Comparison of ENCODE assay signal across 1 cellular context in the genomic region with DNA sequence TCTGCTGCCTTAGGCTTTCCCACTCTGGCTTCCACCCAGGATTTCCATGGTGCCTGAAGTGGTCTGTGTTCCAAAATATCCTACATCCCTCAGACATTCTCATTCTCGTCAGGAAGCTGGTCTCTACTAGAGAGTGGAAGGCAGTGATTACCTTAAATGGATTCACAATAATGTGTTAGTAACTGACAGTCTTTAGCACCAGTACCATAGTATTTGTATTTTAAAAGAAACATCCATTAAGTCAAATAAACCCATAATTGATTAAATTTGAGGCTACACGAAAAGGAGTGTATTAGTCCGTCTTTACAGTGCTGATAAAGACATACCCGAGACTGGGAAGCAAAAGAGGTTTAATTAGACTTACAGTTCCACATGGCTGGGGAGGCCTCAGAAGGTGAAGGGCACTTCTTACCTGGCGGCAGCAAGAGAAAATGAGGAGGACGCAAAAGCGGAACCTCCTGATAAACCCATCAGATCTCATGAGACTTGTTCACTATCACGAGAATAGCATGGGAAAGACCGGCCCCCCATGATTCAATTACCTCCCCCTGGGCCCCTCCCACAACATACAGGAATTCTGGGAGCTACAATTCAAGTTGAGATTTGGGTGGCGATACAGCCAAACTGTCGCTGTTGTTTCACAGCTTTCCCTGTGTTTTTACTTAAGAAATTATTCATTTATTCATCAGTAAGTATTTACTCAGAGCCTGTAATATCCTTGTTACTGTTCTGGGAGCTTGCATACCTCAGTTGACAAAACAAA.
A peak's percentile ranks its signal among the peaks of the same experiment; 100 is the strongest.
TF ChIP-seq lines count a peak whose summit lies in the region.

No MANE protein-coding gene starts in this region.

TF ChIP-seq in K562, 482 proteins besides CTCF, POLR2A, EP300 and RAD21 (continued from another document and continues in another):
- TF ChIP-seq AFF1 (IDR thresholded peaks at IDR 0.05; ENCODE audit: low read depth in 1 of 2, partially characterized antibody in 2 of 2) (peak; percentile 71 to 86), TOE1 (IDR thresholded peaks at IDR 0.05; ENCODE audit: borderline replicate concordance) (peak; percentile 69), TOE1 (CRISPR knock-in tag; IDR thresholded peaks at IDR 0.05; ENCODE audit: borderline replicate concordance, low read depth) (no peak), TEAD4 (IDR thresholded peaks at IDR 0.05; ENCODE audit: low read length) (peak; percentile 45), TEAD4 (CRISPR knock-in tag; IDR thresholded peaks at IDR 0.05; ENCODE audit: borderline replicate concordance) (no peak), KDM5B (IDR thresholded peaks at IDR 0.05; ENCODE audit: insufficient replicate concordance, low read depth, low read length) (peak; percentile 99), NFIX (CRISPR knock-in tag; IDR thresholded peaks at IDR 0.05; ENCODE audit: low read depth) (no peak), ZNF282 (CRISPR knock-in tag; IDR thresholded peaks at IDR 0.05) (no peak), ZBED1 (IDR thresholded peaks at IDR 0.05) (peak; percentile 88), ZNF507 (tag; conservative IDR thresholded peaks at IDR 0.05) (no peak), ZNF232 (CRISPR knock-in tag; IDR thresholded peaks at IDR 0.05) (no peak), HBP1 (CRISPR knock-in tag; IDR thresholded peaks at IDR 0.05) (no peak), YY1 (IDR thresholded peaks at IDR 0.05; ENCODE audit: borderline replicate concordance in 1 of 3, control insufficient read depth in 1 of 3, extremely low read depth in 1 of 3, insufficient read depth in 3 of 3, insufficient read length in 1 of 3, insufficient replicate concordance in 2 of 3, low read depth in 1 of 3, low read length in 2 of 3) (peak in 1 of 3 experiments; percentile 40), NCOA1 (IDR thresholded peaks at IDR 0.05; ENCODE audit: low read depth) (no peak), NFIC (IDR thresholded peaks at IDR 0.05) (peak; percentile 71), ZBTB34 (CRISPR knock-in tag; IDR thresholded peaks at IDR 0.05) (no peak), ZNF140 (CRISPR knock-in tag; IDR thresholded peaks at IDR 0.05) (no peak), HNRNPL (IDR thresholded peaks at IDR 0.05; ENCODE audit: low read depth, low read length) (peak; percentile 5; the same call in 1 of the 2 replicates), SMARCA4 (IDR thresholded peaks at IDR 0.05) (0 out of 2 replicates have a peak, but pooled peaks have one; percentile 12), ZZZ3 (IDR thresholded peaks at IDR 0.05) (peak; percentile 5; the same call in 1 of the 2 replicates), ESRRB (CRISPR knock-in tag; IDR thresholded peaks at IDR 0.05; ENCODE audit: borderline replicate concordance) (peak; percentile 33; the same call in 1 of the 2 replicates), HEY1 (CRISPR knock-in tag; IDR thresholded peaks at IDR 0.05; ENCODE audit: borderline replicate concordance) (peak; percentile 67; the same call in 1 of the 2 replicates), TAF7 (tag; IDR thresholded peaks at IDR 0.05) (peak; percentile 97), ZNF518B (CRISPR knock-in tag; IDR thresholded peaks at IDR 0.05) (no peak), EZH2 (IDR thresholded peaks at IDR 0.05; ENCODE audit: borderline replicate concordance, low read depth, low read length) (no peak), ZKSCAN8 (CRISPR knock-in tag; IDR thresholded peaks at IDR 0.05) (0 out of 2 replicates have a peak, but pooled peaks have one; percentile 62), FOSL1 (tag; conservative IDR thresholded peaks at IDR 0.05) (peak; percentile 71), ZNF143 (CRISPR knock-in tag; IDR thresholded peaks at IDR 0.05) (peak; percentile 66; the same call in 1 of the 2 replicates), TGIF2 (CRISPR knock-in tag; IDR thresholded peaks at IDR 0.05) (no peak), CXXC5 (CRISPR knock-in tag; IDR thresholded peaks at IDR 0.05) (peak; percentile 81), GABPA (tag; conservative IDR thresholded peaks at IDR 0.05; ENCODE audit: low read depth) (no peak; the same call in 1 of the 2 replicates), MTA2 (IDR thresholded peaks at IDR 0.05; ENCODE audit: low read depth) (no peak)
- TF ChIP-seq, protein P1, sequence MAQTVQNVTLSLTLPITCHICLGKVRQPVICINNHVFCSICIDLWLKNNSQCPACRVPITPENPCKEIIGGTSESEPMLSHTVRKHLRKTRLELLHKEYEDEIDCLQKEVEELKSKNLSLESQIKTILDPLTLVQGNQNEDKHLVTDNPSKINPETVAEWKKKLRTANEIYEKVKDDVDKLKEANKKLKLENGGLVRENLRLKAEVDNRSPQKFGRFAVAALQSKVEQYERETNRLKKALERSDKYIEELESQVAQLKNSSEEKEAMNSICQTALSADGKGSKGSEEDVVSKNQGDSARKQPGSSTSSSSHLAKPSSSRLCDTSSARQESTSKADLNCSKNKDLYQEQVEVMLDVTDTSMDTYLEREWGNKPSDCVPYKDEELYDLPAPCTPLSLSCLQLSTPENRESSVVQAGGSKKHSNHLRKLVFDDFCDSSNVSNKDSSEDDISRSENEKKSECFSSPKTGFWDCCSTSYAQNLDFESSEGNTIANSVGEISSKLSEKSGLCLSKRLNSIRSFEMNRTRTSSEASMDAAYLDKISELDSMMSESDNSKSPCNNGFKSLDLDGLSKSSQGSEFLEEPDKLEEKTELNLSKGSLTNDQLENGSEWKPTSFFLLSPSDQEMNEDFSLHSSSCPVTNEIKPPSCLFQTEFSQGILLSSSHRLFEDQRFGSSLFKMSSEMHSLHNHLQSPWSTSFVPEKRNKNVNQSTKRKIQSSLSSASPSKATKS (CRISPR knock-in tag; IDR thresholded peaks at IDR 0.05): peak; percentile 69; the same call in 1 of the 2 replicates
- TF ChIP-seq, protein P2, sequence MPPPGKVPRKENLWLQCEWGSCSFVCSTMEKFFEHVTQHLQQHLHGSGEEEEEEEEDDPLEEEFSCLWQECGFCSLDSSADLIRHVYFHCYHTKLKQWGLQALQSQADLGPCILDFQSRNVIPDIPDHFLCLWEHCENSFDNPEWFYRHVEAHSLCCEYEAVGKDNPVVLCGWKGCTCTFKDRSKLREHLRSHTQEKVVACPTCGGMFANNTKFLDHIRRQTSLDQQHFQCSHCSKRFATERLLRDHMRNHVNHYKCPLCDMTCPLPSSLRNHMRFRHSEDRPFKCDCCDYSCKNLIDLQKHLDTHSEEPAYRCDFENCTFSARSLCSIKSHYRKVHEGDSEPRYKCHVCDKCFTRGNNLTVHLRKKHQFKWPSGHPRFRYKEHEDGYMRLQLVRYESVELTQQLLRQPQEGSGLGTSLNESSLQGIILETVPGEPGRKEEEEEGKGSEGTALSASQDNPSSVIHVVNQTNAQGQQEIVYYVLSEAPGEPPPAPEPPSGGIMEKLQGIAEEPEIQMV (tag; conservative IDR thresholded peaks at IDR 0.05; ENCODE audit: low read depth): no peak
- TF ChIP-seq, protein P3, sequence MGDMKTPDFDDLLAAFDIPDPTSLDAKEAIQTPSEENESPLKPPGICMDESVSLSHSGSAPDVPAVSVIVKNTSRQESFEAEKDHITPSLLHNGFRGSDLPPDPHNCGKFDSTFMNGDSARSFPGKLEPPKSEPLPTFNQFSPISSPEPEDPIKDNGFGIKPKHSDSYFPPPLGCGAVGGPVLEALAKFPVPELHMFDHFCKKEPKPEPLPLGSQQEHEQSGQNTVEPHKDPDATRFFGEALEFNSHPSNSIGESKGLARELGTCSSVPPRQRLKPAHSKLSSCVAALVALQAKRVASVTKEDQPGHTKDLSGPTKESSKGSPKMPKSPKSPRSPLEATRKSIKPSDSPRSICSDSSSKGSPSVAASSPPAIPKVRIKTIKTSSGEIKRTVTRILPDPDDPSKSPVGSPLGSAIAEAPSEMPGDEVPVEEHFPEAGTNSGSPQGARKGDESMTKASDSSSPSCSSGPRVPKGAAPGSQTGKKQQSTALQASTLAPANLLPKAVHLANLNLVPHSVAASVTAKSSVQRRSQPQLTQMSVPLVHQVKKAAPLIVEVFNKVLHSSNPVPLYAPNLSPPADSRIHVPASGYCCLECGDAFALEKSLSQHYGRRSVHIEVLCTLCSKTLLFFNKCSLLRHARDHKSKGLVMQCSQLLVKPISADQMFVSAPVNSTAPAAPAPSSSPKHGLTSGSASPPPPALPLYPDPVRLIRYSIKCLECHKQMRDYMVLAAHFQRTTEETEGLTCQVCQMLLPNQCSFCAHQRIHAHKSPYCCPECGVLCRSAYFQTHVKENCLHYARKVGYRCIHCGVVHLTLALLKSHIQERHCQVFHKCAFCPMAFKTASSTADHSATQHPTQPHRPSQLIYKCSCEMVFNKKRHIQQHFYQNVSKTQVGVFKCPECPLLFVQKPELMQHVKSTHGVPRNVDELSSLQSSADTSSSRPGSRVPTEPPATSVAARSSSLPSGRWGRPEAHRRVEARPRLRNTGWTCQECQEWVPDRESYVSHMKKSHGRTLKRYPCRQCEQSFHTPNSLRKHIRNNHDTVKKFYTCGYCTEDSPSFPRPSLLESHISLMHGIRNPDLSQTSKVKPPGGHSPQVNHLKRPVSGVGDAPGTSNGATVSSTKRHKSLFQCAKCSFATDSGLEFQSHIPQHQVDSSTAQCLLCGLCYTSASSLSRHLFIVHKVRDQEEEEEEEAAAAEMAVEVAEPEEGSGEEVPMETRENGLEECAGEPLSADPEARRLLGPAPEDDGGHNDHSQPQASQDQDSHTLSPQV (IDR thresholded peaks at IDR 0.05): peak; percentile 42
